ENCODE assay signal across 8 cellular contexts in the genomic region with DNA sequence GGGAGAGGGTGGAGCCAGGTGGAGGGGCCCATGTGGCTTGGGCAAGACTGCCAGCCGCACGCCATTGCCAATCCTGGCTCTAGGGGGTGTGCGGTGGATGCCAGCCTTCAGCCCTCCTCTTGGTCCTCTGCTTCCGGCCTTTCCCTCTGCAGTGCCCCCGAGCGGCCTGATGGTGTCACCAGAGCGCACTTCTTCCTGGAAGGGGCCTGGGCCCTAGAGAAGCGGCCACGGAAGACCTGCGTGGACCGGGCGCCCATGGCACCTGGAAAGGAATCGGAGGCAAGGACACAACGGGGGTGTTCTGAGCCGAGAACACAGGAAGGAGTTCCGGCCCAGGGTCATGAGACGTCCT.
DNase-seq lines count a peak whose midpoint lies in the region; ATAC-seq and TF ChIP-seq lines count a peak whose summit lies in the region.

No MANE protein-coding gene starts in this region.

- H3K9me3 ChIP-seq in WERI-Rb-1 (ENCODE audit: severe bottlenecking) (no peaks in the 10 kb centered on the region), esophagus squamous epithelium (peaks cover 0 to 3% (median 0%) of the 10 kb centered on the region in 3 donors), muscle layer of duodenum (ENCODE audit: control insufficient read depth in 1 of 2, low read length in 2 of 2) (peaks cover 0 to 3% of the 10 kb centered on the region in 2 donors)

- peak; percentile 88 for TF ChIP-seq CTCF in WERI-Rb-1 (IDR thresholded peaks at IDR 0.05; ENCODE audit: low read depth, low read length)
- TF ChIP-seq CTCF in esophagus squamous epithelium (IDR thresholded peaks at IDR 0.05), result peak; percentile 35 to 92 (median 77)

- TF ChIP-seq POLR2A in esophagus squamous epithelium (IDR thresholded peaks at IDR 0.05), result no peak

- ATAC-seq in GM18520 (IDR thresholded peaks at IDR 0.05; ENCODE audit: unreplicated experiment) (peak; percentile 63), HG03039 (IDR thresholded peaks at IDR 0.05; ENCODE audit: unreplicated experiment) (peak; percentile 83)

- DNase-seq in Ammon's horn (ENCODE audit: low spot score) (peak; percentile 77), NCI-H1694 treated with DMSO at 0.1 percent for 48 hours (lab: John Stamatoyannopoulos, UW) (peak; percentile 41), WERI-Rb-1 (peak; percentile 85), esophagus squamous epithelium (lab: John Stamatoyannopoulos, UW) (no peak), ureter (ENCODE audit: low spot score) (peak; percentile 81)

- intact Hi-C loops in esophagus squamous epithelium (cut with DNase I), result no loop called here

- H3K27ac ChIP-seq in WERI-Rb-1 (peak overlapping the region; percentile 48), esophagus squamous epithelium (peak overlapping the region; percentile 52 to 80 (median 76)), muscle layer of duodenum (ENCODE audit: low read length) (no peak overlapping the region)

- H3K4me3 ChIP-seq in WERI-Rb-1 (ENCODE audit: low read depth, low read length) (no peak overlapping the region; the same call in 1 of the 2 replicates), esophagus squamous epithelium (peak overlapping the region; percentile 13 to 49 (median 40)), muscle layer of duodenum (ENCODE audit: low read depth in 1 of 2, low read length in 2 of 2) (peak overlapping the region; percentile 49 to 52)

- no peaks in the 10 kb centered on the region for H3K36me3 ChIP-seq in WERI-Rb-1
- H3K36me3 ChIP-seq in esophagus squamous epithelium, result no peaks in the 10 kb centered on the region
- no peaks in the 10 kb centered on the region for H3K36me3 ChIP-seq in muscle layer of duodenum (ENCODE audit: control insufficient read depth in 1 of 2, insufficient read depth in 2 of 2, low read length in 2 of 2)

- no peaks in the 10 kb centered on the region for H3K27me3 ChIP-seq in WERI-Rb-1 (ENCODE audit: insufficient read depth, low read depth, severe bottlenecking)
- H3K27me3 ChIP-seq in esophagus squamous epithelium, result peaks cover 0 to 24% (median 0%) of the 10 kb centered on the region in 4 donors
- H3K27me3 ChIP-seq in muscle layer of duodenum (ENCODE audit: low read depth, low read length), result no peaks in the 10 kb centered on the region

- peaks cover 0 to 15% (median 0%) of the 10 kb centered on the region in 3 donors for H3K4me1 ChIP-seq in esophagus squamous epithelium
- no peaks in the 10 kb centered on the region for H3K4me1 ChIP-seq in muscle layer of duodenum (ENCODE audit: control insufficient read depth in 1 of 2, insufficient read depth in 2 of 2, low read length in 2 of 2)

- WGBS in esophagus squamous epithelium, 2 donors, result 10% methylated on average over 4 of the region's 17 CpGs
